Comparison of ENCODE assay signal across 30 cellular contexts in the genomic region with DNA sequence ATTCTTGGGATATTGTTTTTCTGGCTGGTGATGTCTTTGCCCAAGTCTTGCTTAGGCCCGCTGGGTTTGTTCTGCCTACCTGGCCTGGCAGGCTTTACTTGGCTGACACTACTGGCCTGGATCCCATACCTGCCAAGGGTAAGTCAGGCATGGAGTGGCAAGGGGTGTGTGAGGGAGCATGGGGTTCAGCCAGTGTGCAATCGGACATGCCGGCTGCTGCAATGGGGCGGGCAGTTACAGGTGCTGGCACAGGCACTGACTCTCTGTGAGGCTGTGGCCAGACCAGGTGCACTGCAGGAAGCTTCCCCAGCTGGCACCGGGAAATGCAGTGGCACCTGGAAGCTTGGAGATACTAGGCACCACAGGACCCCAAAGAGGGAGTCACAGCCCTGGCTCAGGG.
"Had no signal": no experiment of that assay in that cellular context is flagged by ENCODE, and none has a peak within 500 bp of the region (broad histone marks: within the 10 kb centered on the region; RNA-seq: fewer than 3 reads in every experiment).

No MANE protein-coding gene starts in this region.

- H3K9ac ChIP-seq: parathyroid adenoma, SK-N-SH had no signal

- H3K4me1 Mint-ChIP-seq: activated CD4-positive, alpha-beta T cell treated with anti-CD3 and anti-CD28 coated beads, Interleukin-2, amount 10 ng/mL, durations not matched to agents 24 days and 14 days; activated naive CD4-positive, alpha-beta T cell treated with anti-CD3 and anti-CD28 coated beads, Interleukin-2, amount 10 ng/mL, durations not matched to agents 7 days and 5 days; activated naive CD8-positive, alpha-beta T cell treated with anti-CD3 and anti-CD28 coated beads, Interleukin-2, amount 10 ng/mL, durations not matched to agents 7 days and 5 days; naive thymus-derived CD8-positive, alpha-beta T cell; neural crest cell; stimulated activated naive B cell treated with anti-CD40 and anti-IgM and Interleukin-4, amounts not matched to agents 10 μg/mL and 1 μg/mL and 100 μg/mL, for 72 hours; T-helper 17 cell had no signal

- H3K4me3 ChIP-seq: colonic mucosa, dorsolateral prefrontal cortex, left ventricle myocardium inferior, psoas muscle, sigmoid colon, suprapubic skin, tibial nerve had no signal

- H3K27ac Mint-ChIP-seq: activated CD4-positive, alpha-beta memory T cell treated with anti-CD3 and anti-CD28 coated beads for 36 hours; activated CD4-positive, alpha-beta T cell treated with anti-CD3 and anti-CD28 coated beads, Interleukin-2, amount 10 ng/mL, durations not matched to agents 24 days and 14 days; activated naive CD4-positive, alpha-beta T cell treated with anti-CD3 and anti-CD28 coated beads, Interleukin-2, amount 10 ng/mL, durations not matched to agents 7 days and 5 days; activated naive CD8-positive, alpha-beta T cell treated with anti-CD3 and anti-CD28 coated beads, Interleukin-2, amount 10 ng/mL, durations not matched to agents 7 days and 5 days; activated T-helper 1 cell treated with anti-CD3 and anti-CD28 coated beads, Interleukin-12 subunit alpha, Interleukin-12 subunit beta, Interleukin-2, Interleukin-4 antibody, amounts not matched to agents 30 ng/mL and 10 ng/mL and 1 ng/mL, durations not matched to agents 14 hours and 24 hours and 36 hours; effector memory CD8-positive, alpha-beta T cell; naive thymus-derived CD8-positive, alpha-beta T cell; stimulated activated naive B cell treated with anti-CD40 and anti-IgM and Interleukin-4, amounts not matched to agents 10 μg/mL and 1 μg/mL and 100 μg/mL, for 72 hours; T-helper 17 cell had no signal

- DNase-seq: activated CD4-positive, alpha-beta memory T cell treated with anti-CD3 and anti-CD28 coated beads for 36 hours; activated CD4-positive, alpha-beta T cell treated with anti-CD3 and anti-CD28 coated beads, Interleukin-2, amount 10 ng/mL, durations not matched to agents 24 days and 14 days; activated CD8-positive, alpha-beta memory T cell treated with anti-CD3 and anti-CD28 coated beads, Interleukin-2, amount 50 U/mL, for 4 hours; activated effector memory CD4-positive, alpha-beta T cell treated with anti-CD3 and anti-CD28 coated beads, Interleukin-2, amount 50 U/mL, for 16 hours; activated naive CD4-positive, alpha-beta T cell treated with anti-CD3 and anti-CD28 coated beads, Interleukin-2, amount 10 ng/mL, durations not matched to agents 7 days and 5 days; activated naive CD8-positive, alpha-beta T cell treated with anti-CD3 and anti-CD28 coated beads, Interleukin-2, amount 10 ng/mL, durations not matched to agents 7 days and 5 days; activated T-cell treated with anti-CD3 and anti-CD28 coated beads, Interleukin-2, amount 50 U/mL, for 1 hour; colonic mucosa; effector memory CD8-positive, alpha-beta T cell; foreskin fibroblast; left ventricle myocardium inferior; naive thymus-derived CD8-positive, alpha-beta T cell; nucleus accumbens; psoas muscle; sigmoid colon; SK-N-SH; small intestine; stimulated activated CD4-positive, alpha-beta T cell treated with anti-CD3 and anti-CD28 coated beads, Interleukin-1b, Interleukin-23, amount 100 ng/mL, for 48 hours; stimulated activated CD4-positive, alpha-beta T cell treated with anti-CD3 and anti-CD28 coated beads, Interleukin-4, amount 100 ng/mL, for 4 hours; stimulated activated CD8-positive, alpha-beta memory T cell treated with anti-CD3 and anti-CD28 coated beads, Interleukin-4, amount 100 ng/mL, for 48 hours; stimulated activated naive B cell treated with anti-CD40 and anti-IgM and Interleukin-4, amounts not matched to agents 10 μg/mL and 1 μg/mL and 100 μg/mL, for 72 hours; T-helper 17 cell; T1000; WERI-Rb-1 had no signal

- H3K27me3 Mint-ChIP-seq: activated CD4-positive, alpha-beta memory T cell treated with anti-CD3 and anti-CD28 coated beads for 36 hours; activated CD4-positive, alpha-beta T cell treated with anti-CD3 and anti-CD28 coated beads, Interleukin-2, amount 10 ng/mL, durations not matched to agents 24 days and 14 days; activated naive CD4-positive, alpha-beta T cell treated with anti-CD3 and anti-CD28 coated beads, Interleukin-2, amount 10 ng/mL, durations not matched to agents 7 days and 5 days; activated naive CD8-positive, alpha-beta T cell treated with anti-CD3 and anti-CD28 coated beads, Interleukin-2, amount 10 ng/mL, durations not matched to agents 7 days and 5 days; effector memory CD8-positive, alpha-beta T cell; stimulated activated naive B cell treated with anti-CD40 and anti-IgM and Interleukin-4, amounts not matched to agents 10 μg/mL and 1 μg/mL and 100 μg/mL, for 72 hours; T-helper 17 cell had no signal

- H3K4me2 ChIP-seq: SK-N-SH had no signal

- H3K27me3 ChIP-seq: colonic mucosa, dorsolateral prefrontal cortex, sigmoid colon, suprapubic skin, tibial nerve had no signal

- H3K9me3 ChIP-seq: colonic mucosa, SK-N-SH, suprapubic skin had no signal

- H3K4me3 Mint-ChIP-seq: activated CD4-positive, alpha-beta memory T cell treated with anti-CD3 and anti-CD28 coated beads for 36 hours; activated CD4-positive, alpha-beta T cell treated with anti-CD3 and anti-CD28 coated beads, Interleukin-2, amount 10 ng/mL, durations not matched to agents 24 days and 14 days; activated naive CD4-positive, alpha-beta T cell treated with anti-CD3 and anti-CD28 coated beads, Interleukin-2, amount 10 ng/mL, durations not matched to agents 7 days and 5 days; activated naive CD8-positive, alpha-beta T cell treated with anti-CD3 and anti-CD28 coated beads, Interleukin-2, amount 10 ng/mL, durations not matched to agents 7 days and 5 days; activated T-helper 1 cell treated with anti-CD3 and anti-CD28 coated beads, Interleukin-12 subunit alpha, Interleukin-12 subunit beta, Interleukin-2, Interleukin-4 antibody, amounts not matched to agents 30 ng/mL and 10 ng/mL and 1 ng/mL, durations not matched to agents 14 hours and 24 hours and 36 hours; effector memory CD8-positive, alpha-beta T cell; naive thymus-derived CD8-positive, alpha-beta T cell; neural crest cell; stimulated activated naive B cell treated with anti-CD40 and anti-IgM and Interleukin-4, amounts not matched to agents 10 μg/mL and 1 μg/mL and 100 μg/mL, for 72 hours; T-helper 17 cell had no signal

- H2AFZ ChIP-seq: parathyroid adenoma had no signal

- H3K9me3 Mint-ChIP-seq: activated CD4-positive, alpha-beta T cell treated with anti-CD3 and anti-CD28 coated beads, Interleukin-2, amount 10 ng/mL, durations not matched to agents 24 days and 14 days; activated naive CD4-positive, alpha-beta T cell treated with anti-CD3 and anti-CD28 coated beads, Interleukin-2, amount 10 ng/mL, durations not matched to agents 7 days and 5 days; activated naive CD8-positive, alpha-beta T cell treated with anti-CD3 and anti-CD28 coated beads, Interleukin-2, amount 10 ng/mL, durations not matched to agents 7 days and 5 days; activated T-helper 1 cell treated with anti-CD3 and anti-CD28 coated beads, Interleukin-12 subunit alpha, Interleukin-12 subunit beta, Interleukin-2, Interleukin-4 antibody, amounts not matched to agents 30 ng/mL and 10 ng/mL and 1 ng/mL, durations not matched to agents 14 hours and 24 hours and 36 hours; effector memory CD8-positive, alpha-beta T cell had no signal

- H3K36me3 Mint-ChIP-seq: activated CD4-positive, alpha-beta memory T cell treated with anti-CD3 and anti-CD28 coated beads for 36 hours; activated naive CD4-positive, alpha-beta T cell treated with anti-CD3 and anti-CD28 coated beads, Interleukin-2, amount 10 ng/mL, durations not matched to agents 7 days and 5 days; activated naive CD8-positive, alpha-beta T cell treated with anti-CD3 and anti-CD28 coated beads, Interleukin-2, amount 10 ng/mL, durations not matched to agents 7 days and 5 days; naive thymus-derived CD8-positive, alpha-beta T cell; stimulated activated naive B cell treated with anti-CD40 and anti-IgM and Interleukin-4, amounts not matched to agents 10 μg/mL and 1 μg/mL and 100 μg/mL, for 72 hours had no signal

- H3K27ac ChIP-seq: colonic mucosa, dorsolateral prefrontal cortex, left ventricle myocardium inferior, parathyroid adenoma, psoas muscle, sigmoid colon, suprapubic skin, tibial nerve, WERI-Rb-1 had no signal

- H3K79me2 ChIP-seq: parathyroid adenoma had no signal

- H3K4me1 ChIP-seq: colonic mucosa, left ventricle myocardium inferior, parathyroid adenoma, psoas muscle, sigmoid colon, suprapubic skin, tibial nerve had no signal

- H3K36me3 ChIP-seq: colonic mucosa, left ventricle myocardium inferior, sigmoid colon, suprapubic skin, WERI-Rb-1 had no signal
